ENCODE assay signal across 11 cellular contexts in genomic region chr13:44574466-44574855, GRCh38. TPM values are rescaled to one million over a fixed set of nuclear protein-coding genes. Genes with fewer than 3 reads are reported as not detected.
A peak's percentile ranks its signal among the peaks of the same experiment; 100 is the strongest.
DNase-seq lines count a peak whose midpoint lies in the region; ATAC-seq and TF ChIP-seq lines count a peak whose summit lies in the region.
"Had no signal": no experiment of that assay in that cellular context is flagged by ENCODE, and none has a peak within 500 bp of the region (broad histone marks: within the 10 kb centered on the region; RNA-seq: fewer than 3 reads in every experiment).

No MANE protein-coding gene starts in this region.

- peaks cover 13% of the 10 kb centered on the region for H3K23me2 ChIP-seq in H9 (ENCODE audit: insufficient read length, low read depth, low read length, poor library complexity, severe bottlenecking)

- H2BK12ac ChIP-seq in H9 (ENCODE audit: insufficient read length, low read depth, low read length), result no peak overlapping the region

- TF ChIP-seq CTCF in H9 (conservative IDR thresholded peaks at IDR 0.05), result no peak

- peaks cover 20 to 38% (median 36%) of the 10 kb centered on the region in 3 experiments for H3K36me3 Mint-ChIP-seq in H9 (ENCODE audit: insufficient read depth in 1 of 3, low read depth in 3 of 3)
- peaks cover 22% of the 10 kb centered on the region for H3K36me3 Mint-ChIP-seq in central memory CD8-positive, alpha-beta T cell (ENCODE audit: insufficient read depth)

- peak overlapping the region; percentile 92 to 96 for H3K4me3 Mint-ChIP-seq in H9
- peak overlapping the region; percentile 97 for H3K4me3 Mint-ChIP-seq in central memory CD8-positive, alpha-beta T cell

- ATAC-seq in central memory CD8-positive, alpha-beta T cell (replicated peaks; ENCODE audit: extremely low read depth, poor library complexity, severe bottlenecking), result no peak

- no peak overlapping the region for H2BK15ac ChIP-seq in H9 (ENCODE audit: low read depth, low read length)

- H2BK120ac ChIP-seq in H9 (ENCODE audit: low read depth, low read length, poor library complexity, severe bottlenecking), result no peak overlapping the region

- no peak overlapping the region for H2BK20ac ChIP-seq in H9 (ENCODE audit: low read depth, low read length, poor library complexity, severe bottlenecking)

- H3K9ac ChIP-seq in H9 (ENCODE audit: extremely low read depth, insufficient read length, low read length), result no peak overlapping the region
- H3K9ac ChIP-seq in mucosa of rectum (ENCODE audit: low read depth in 1 of 2, low read length in 2 of 2), result no peak overlapping the region
- no peak overlapping the region for H3K9ac ChIP-seq in Karpas-422 (ENCODE audit: low read length)

- no peak overlapping the region for H2BK5ac ChIP-seq in H9 (ENCODE audit: insufficient read length, low read length)

- no CpG with 5 or more reads among the region's 1 CpG for WGBS in H9 (ENCODE audit: extremely low coverage, insufficient read length, low lambda C conversion rate)

- H3K9me3 ChIP-seq in H9 (ENCODE audit: control insufficient read depth, low read depth, low read length) (no peaks in the 10 kb centered on the region), mucosa of rectum (ENCODE audit: control insufficient read depth in 2 of 2, low read length in 2 of 2) (no peaks in the 10 kb centered on the region), Karpas-422 (ENCODE audit: low read length) (no peaks in the 10 kb centered on the region)

- H3K79me2 ChIP-seq in ACC112 (ENCODE audit: control insufficient read depth, insufficient read depth, low read length, unreplicated experiment) (peaks cover 61% of the 10 kb centered on the region), H9 (ENCODE audit: insufficient read depth, low read length) (peaks cover 17% of the 10 kb centered on the region; the same call in 1 of the 2 replicates), Karpas-422 (ENCODE audit: low read length) (no peaks in the 10 kb centered on the region)

- H3K36me3 ChIP-seq in ACC112 (ENCODE audit: insufficient read depth, low read length) (no peaks in the 10 kb centered on the region), mucosa of rectum (ENCODE audit: control insufficient read depth in 2 of 2, insufficient read depth in 2 of 2, low read length in 2 of 2) (peaks cover 0 to 4% of the 10 kb centered on the region in 2 donors), Karpas-422 (ENCODE audit: insufficient read depth, low read length) (no peaks in the 10 kb centered on the region)

- H3K27me3 ChIP-seq in ACC112 (ENCODE audit: insufficient read depth, low read length) (no peaks in the 10 kb centered on the region), H9 (ENCODE audit: insufficient read depth, low read length) (no peaks in the 10 kb centered on the region), mucosa of rectum (ENCODE audit: control insufficient read depth in 2 of 2, insufficient read depth in 2 of 2, low read length in 2 of 2) (no peaks in the 10 kb centered on the region), Karpas-422 (ENCODE audit: low read length) (no peaks in the 10 kb centered on the region; the same call in 1 of the 2 replicates)

- H3K27ac Mint-ChIP-seq in H9, result peak overlapping the region in 1 of 3 experiments; percentile 33; a peak in 1 of 7 replicates
- H3K27ac Mint-ChIP-seq in central memory CD8-positive, alpha-beta T cell (ENCODE audit: low read depth), result peak overlapping the region; percentile 91

- H3K9me2 ChIP-seq in Karpas-422 (replicated peaks; ENCODE audit: insufficient read depth, low read length), result no peaks in the 10 kb centered on the region

- no peak overlapping the region for H3K4ac ChIP-seq in H9 (ENCODE audit: low read depth, low read length)

- no peak overlapping the region for H3K23ac ChIP-seq in H9 (ENCODE audit: insufficient read length, low read depth, low read length)

- H3K79me1 ChIP-seq in H9 (ENCODE audit: insufficient read depth, low read depth, low read length, poor library complexity, severe bottlenecking), result no peaks in the 10 kb centered on the region

- TF ChIP-seq POLR2A in erythroblast (IDR thresholded peaks at IDR 0.05; ENCODE audit: low read length), result no peak

- H3K18ac ChIP-seq in H9 (ENCODE audit: insufficient read length, low read depth, low read length), result no peak overlapping the region

- H3K27ac ChIP-seq in ACC112 (ENCODE audit: low read depth, low read length) (no peak overlapping the region), H9 (ENCODE audit: insufficient read length, low read depth, low read length) (no peak overlapping the region), mucosa of rectum (ENCODE audit: low read depth in 2 of 2, low read length in 2 of 2) (no peak overlapping the region), Karpas-422 (ENCODE audit: low read length) (no peak overlapping the region)

- no peaks in the 10 kb centered on the region for H4K20me1 ChIP-seq in H9 (ENCODE audit: control insufficient read depth, insufficient read depth, insufficient read length)
- peaks cover 6% of the 10 kb centered on the region; the same call in 1 of the 2 replicates for H4K20me1 ChIP-seq in Karpas-422 (ENCODE audit: insufficient read depth, low read depth, low read length)

- H2AFZ ChIP-seq in ACC112 (ENCODE audit: low read length, unreplicated experiment) (no peak overlapping the region), H9 (ENCODE audit: low read length) (no peak overlapping the region), Karpas-422 (ENCODE audit: low read length) (no peak overlapping the region)

- no peak overlapping the region for H3T11ph ChIP-seq in H9 (ENCODE audit: low read length)

- no peak overlapping the region for H4K91ac ChIP-seq in H9 (ENCODE audit: insufficient read length, low read depth, low read length)

- DNase-seq in H9, result no peak
- DNase-seq in central memory CD8-positive, alpha-beta T cell (ENCODE audit: low spot score in 2 of 2), result no peak
- no peak for DNase-seq in Karpas-422
- no peak for DNase-seq in erythroblast (lab: John Stamatoyannopoulos, UW)
- DNase-seq in stimulated activated CD4-positive, alpha-beta T cell treated with anti-CD3 and anti-CD28 coated beads, Interleukin-4, amount 100 ng/mL, for 1 hour, result no peak
- DNase-seq in NCI-H2107 treated with DMSO at 0.1 percent for 48 hours (lab: John Stamatoyannopoulos, UW; ENCODE audit: unreplicated experiment), result no peak
- DNase-seq: DMS79 treated with DMSO at 0.1 percent for 48 hours, NCI-H146, SHP77 treated with DMSO at 0.1 percent for 48 hours had no signal

- H4K8ac ChIP-seq in H9 (replicated peaks; ENCODE audit: insufficient read length, low read depth, low read length), result no peak overlapping the region

- H3K14ac ChIP-seq in H9 (ENCODE audit: insufficient read depth, low read length), result no peak overlapping the region

- no peaks in the 10 kb centered on the region; the same call in 1 of the 2 replicates for H3K27me3 Mint-ChIP-seq in H9 (ENCODE audit: low read depth)
- H3K27me3 Mint-ChIP-seq in central memory CD8-positive, alpha-beta T cell, result no peaks in the 10 kb centered on the region

- H3K9me3 Mint-ChIP-seq in H9, result no peaks in the 10 kb centered on the region; a peak in 1 of 5 replicates
- H3K9me3 Mint-ChIP-seq in central memory CD8-positive, alpha-beta T cell, result no peaks in the 10 kb centered on the region

- no peak overlapping the region for H4K5ac ChIP-seq in H9 (ENCODE audit: insufficient read length, low read depth, low read length)

- H2AK5ac ChIP-seq in H9 (ENCODE audit: insufficient read length, low read length), result no peak overlapping the region

- H3K4me3 ChIP-seq in ACC112 (ENCODE audit: low read depth, low read length) (peak overlapping the region; percentile 92), mucosa of rectum (ENCODE audit: low read length in 2 of 2) (peak overlapping the region; percentile 85 to 90), Karpas-422 (ENCODE audit: low read length) (no peak overlapping the region)

- H3K4me1 ChIP-seq in ACC112 (ENCODE audit: control insufficient read depth, insufficient read depth, low read length, unreplicated experiment), result peaks cover 45% of the 10 kb centered on the region
- peaks cover 6% of the 10 kb centered on the region; the same call in 1 of the 2 replicates for H3K4me1 ChIP-seq in H9 (ENCODE audit: insufficient read depth, low read length)
- H3K4me1 ChIP-seq in mucosa of rectum (ENCODE audit: control insufficient read depth in 2 of 2, insufficient read depth in 2 of 2, low read length in 2 of 2), result peaks cover 10 to 13% of the 10 kb centered on the region in 2 donors
- H3K4me1 ChIP-seq in Karpas-422 (ENCODE audit: low read length), result peaks cover 24% of the 10 kb centered on the region

- H3K4me1 Mint-ChIP-seq in H9, result peaks cover 57 to 58% of the 10 kb centered on the region in 2 experiments
- H3K4me1 Mint-ChIP-seq in central memory CD8-positive, alpha-beta T cell, result peaks cover 48% of the 10 kb centered on the region

- H3K56ac ChIP-seq in H9 (ENCODE audit: insufficient read length, low read depth, low read length), result no peak overlapping the region

- H3K4me2 ChIP-seq in H9 (ENCODE audit: insufficient read depth, insufficient read length, low read length) (peak overlapping the region; percentile 75), Karpas-422 (ENCODE audit: low read depth, low read length, poor library complexity, severe bottlenecking) (no peak overlapping the region)

RNA-seq across cellular contexts. Expression of gene TSC22D1, which starts 1.7 kb away (rescaled TPM):
- total RNA-seq in H9 (2021), result 72.9 and 76.7 TPM in 2 replicates
- total RNA-seq in Karpas-422 (2014; rRNA removed; shearing (Covaris generic); ENCODE audit: low replicate concordance), result 8.5 and 20.1 TPM in 2 replicates
